Comparison of ENCODE assay signal across 28 cellular contexts in genomic region chr7:56578612-56579011, GRCh38.
"Had no signal": no experiment of that assay in that cellular context is flagged by ENCODE, and none has a peak within 500 bp of the region (broad histone marks: within the 10 kb centered on the region; RNA-seq: fewer than 3 reads in every experiment).

No MANE protein-coding gene starts in this region.

- H3K4me1 Mint-ChIP-seq: stimulated activated effector memory CD8-positive, alpha-beta T cell treated with anti-CD3 and anti-CD28 coated beads, Interleukin-12 subunit alpha, Interleukin-12 subunit beta, amount 100 ng/mL, for 72 hours; stimulated activated memory B cell treated with anti-CD40 and anti-IgM and Interleukin-4, amounts not matched to agents 10 μg/mL and 1 μg/mL and 100 μg/mL, for 72 hours; stimulated activated naive B cell treated with anti-CD40 and anti-IgM and Interleukin-4, amounts not matched to agents 10 μg/mL and 1 μg/mL and 100 μg/mL, for 72 hours; stimulated activated naive CD8-positive, alpha-beta T cell treated with anti-CD3 and anti-CD28 coated beads, Interleukin-15, amount 100 ng/mL, for 72 hours had no signal

- H3K4me3 ChIP-seq: stomach, suprapubic skin, testis, thoracic aorta, thyroid gland, tibial artery, tibial nerve, transverse colon, upper lobe of left lung, upper lobe of right lung, uterus, vagina had no signal

- H3K27me3 ChIP-seq: stomach, suprapubic skin, testis, thyroid gland, tibial artery, tibial nerve, transverse colon, upper lobe of left lung, upper lobe of right lung, uterus, vagina had no signal

- H3K4me1 ChIP-seq: stomach, suprapubic skin, testis, thyroid gland, tibial artery, tibial nerve, transverse colon, upper lobe of left lung, upper lobe of right lung, uterus, vagina had no signal

- ATAC-seq: stimulated activated effector memory CD8-positive, alpha-beta T cell treated with anti-CD3 and anti-CD28 coated beads, Interleukin-12 subunit alpha, Interleukin-12 subunit beta, amount 100 ng/mL, for 72 hours; stimulated activated memory B cell treated with anti-CD40 and anti-IgM and Interleukin-4, amounts not matched to agents 10 μg/mL and 1 μg/mL and 100 μg/mL, for 72 hours; stimulated activated naive B cell treated with anti-CD40 and anti-IgM and Interleukin-4, amounts not matched to agents 10 μg/mL and 1 μg/mL and 100 μg/mL, for 72 hours; stimulated activated naive CD8-positive, alpha-beta T cell treated with anti-CD3 and anti-CD28 coated beads, Interleukin-15, amount 100 ng/mL, for 72 hours; stimulated activated naive CD8-positive, alpha-beta T cell treated with anti-CD3 and anti-CD28 coated beads, Interleukin-15, Interleukin-2, amounts not matched to agents 100 U/mL and 50 U/mL, for 24 hours; upper lobe of right lung had no signal

- H3K27me3 Mint-ChIP-seq: stimulated activated memory B cell treated with anti-CD40 and anti-IgM and Interleukin-4, amounts not matched to agents 10 μg/mL and 1 μg/mL and 100 μg/mL, for 72 hours; stimulated activated naive B cell treated with anti-CD40 and anti-IgM and Interleukin-4, amounts not matched to agents 10 μg/mL and 1 μg/mL and 100 μg/mL, for 72 hours; stimulated activated naive CD8-positive, alpha-beta T cell treated with anti-CD3 and anti-CD28 coated beads, Interleukin-15, amount 100 ng/mL, for 72 hours; stimulated activated naive CD8-positive, alpha-beta T cell treated with anti-CD3 and anti-CD28 coated beads, Interleukin-15, Interleukin-2, amounts not matched to agents 100 ng/mL and 50 ng/mL, for 24 hours; type B pancreatic cell had no signal

- H3K36me3 ChIP-seq: stomach, suprapubic skin, thoracic aorta, thyroid gland, tibial artery, tibial nerve, transverse colon, upper lobe of left lung, upper lobe of right lung, uterus, vagina had no signal

- H3K9me3 ChIP-seq: testis, thoracic aorta, thyroid gland, tibial artery, upper lobe of right lung, uterus, vagina had no signal

- H3K27ac ChIP-seq: stomach, suprapubic skin, testis, thoracic aorta, thyroid gland, tibial artery, tibial nerve, transverse colon, upper lobe of left lung, upper lobe of right lung, uterus, vagina had no signal

- FAIRE-seq: urothelium cell line had no signal

- H3K4me3 Mint-ChIP-seq: stimulated activated effector memory CD8-positive, alpha-beta T cell treated with anti-CD3 and anti-CD28 coated beads, Interleukin-12 subunit alpha, Interleukin-12 subunit beta, amount 100 ng/mL, for 72 hours; stimulated activated memory B cell treated with anti-CD40 and anti-IgM and Interleukin-4, amounts not matched to agents 10 μg/mL and 1 μg/mL and 100 μg/mL, for 72 hours; stimulated activated naive B cell treated with anti-CD40 and anti-IgM and Interleukin-4, amounts not matched to agents 10 μg/mL and 1 μg/mL and 100 μg/mL, for 72 hours; stimulated activated naive CD8-positive, alpha-beta T cell treated with anti-CD3 and anti-CD28 coated beads, Interleukin-15, amount 100 ng/mL, for 72 hours; stimulated activated naive CD8-positive, alpha-beta T cell treated with anti-CD3 and anti-CD28 coated beads, Interleukin-15, Interleukin-2, amounts not matched to agents 100 ng/mL and 50 ng/mL, for 24 hours; type B pancreatic cell had no signal

- H3K36me3 Mint-ChIP-seq: stimulated activated effector memory CD8-positive, alpha-beta T cell treated with anti-CD3 and anti-CD28 coated beads, Interleukin-12 subunit alpha, Interleukin-12 subunit beta, amount 100 ng/mL, for 72 hours; stimulated activated memory B cell treated with anti-CD40 and anti-IgM and Interleukin-4, amounts not matched to agents 10 μg/mL and 1 μg/mL and 100 μg/mL, for 72 hours; stimulated activated naive B cell treated with anti-CD40 and anti-IgM and Interleukin-4, amounts not matched to agents 10 μg/mL and 1 μg/mL and 100 μg/mL, for 72 hours; type B pancreatic cell had no signal

- DNase-seq: stimulated activated CD4-positive, alpha-beta T cell treated with anti-CD3 and anti-CD28 coated beads, Interleukin-2, amount 100 ng/mL, for 48 hours; stimulated activated CD4-positive, alpha-beta T cell treated with anti-CD3 and anti-CD28 coated beads, Interleukin-4, amount 100 ng/mL, for 1 hour; stimulated activated CD4-positive, alpha-beta T cell treated with anti-CD3 and anti-CD28 coated beads, Interleukin-4, amount 100 ng/mL, for 24 hours; stimulated activated CD4-positive, alpha-beta T cell treated with anti-CD3 and anti-CD28 coated beads, Interleukin-4, amount 100 ng/mL, for 4 hours; stimulated activated CD8-positive, alpha-beta memory T cell treated with anti-CD3 and anti-CD28 coated beads, Interleukin-4, amount 100 ng/mL, for 48 hours; stimulated activated naive B cell treated with anti-CD40 and anti-IgM and Interleukin-4, amounts not matched to agents 10 μg/mL and 1 μg/mL and 100 μg/mL, for 72 hours; stimulated activated naive CD4-positive, alpha-beta T cell; stimulated activated naive CD4-positive, alpha-beta T cell treated with Interleukin-2 at 50 U/mL for 16 hours; stimulated activated naive CD8-positive, alpha-beta T cell treated with anti-CD3 and anti-CD28 coated beads, Interleukin-15, amount 100 ng/mL, for 72 hours; stimulated activated naive CD8-positive, alpha-beta T cell treated with anti-CD3 and anti-CD28 coated beads, Interleukin-15, Interleukin-2, amounts not matched to agents 100 U/mL and 50 U/mL, for 24 hours; stomach; substantia nigra; testis; thyroid gland; tibial artery; transverse colon; upper lobe of right lung; uterus had no signal

- H3K27ac Mint-ChIP-seq: stimulated activated effector memory CD8-positive, alpha-beta T cell treated with anti-CD3 and anti-CD28 coated beads, Interleukin-12 subunit alpha, Interleukin-12 subunit beta, amount 100 ng/mL, for 72 hours; stimulated activated memory B cell treated with anti-CD40 and anti-IgM and Interleukin-4, amounts not matched to agents 10 μg/mL and 1 μg/mL and 100 μg/mL, for 72 hours; stimulated activated naive B cell treated with anti-CD40 and anti-IgM and Interleukin-4, amounts not matched to agents 10 μg/mL and 1 μg/mL and 100 μg/mL, for 72 hours; stimulated activated naive CD8-positive, alpha-beta T cell treated with anti-CD3 and anti-CD28 coated beads, Interleukin-15, amount 100 ng/mL, for 72 hours; stimulated activated naive CD8-positive, alpha-beta T cell treated with anti-CD3 and anti-CD28 coated beads, Interleukin-15, Interleukin-2, amounts not matched to agents 100 ng/mL and 50 ng/mL, for 24 hours; type B pancreatic cell had no signal
